Comparison of ENCODE assay signal across 1 cellular context in genomic region chr16:57570301-57571070, GRCh38.
TF ChIP-seq lines count a peak whose summit lies in the region.

No MANE protein-coding gene starts in this region.

TF ChIP-seq in HepG2, 621 proteins besides CTCF, POLR2A, EP300 and RAD21:
- TF ChIP-seq ZBTB43 (CRISPR knock-in tag; conservative IDR thresholded peaks at IDR 0.05) (no peak), ZNF263 (CRISPR knock-in tag; IDR thresholded peaks at IDR 0.05) (no peak), KDM4B (CRISPR knock-in tag; IDR thresholded peaks at IDR 0.05) (no peak), JUND (CRISPR knock-in tag; IDR thresholded peaks at IDR 0.05) (no peak), ZNF850 (CRISPR knock-in tag; conservative IDR thresholded peaks at IDR 0.05) (no peak), ZBTB38 (CRISPR knock-in tag; IDR thresholded peaks at IDR 0.05) (no peak), ZBTB2 (CRISPR knock-in tag; IDR thresholded peaks at IDR 0.05; ENCODE audit: low read depth) (no peak), ZNF333 (CRISPR knock-in tag; IDR thresholded peaks at IDR 0.05; ENCODE audit: borderline replicate concordance) (0 out of 2 replicates have a peak, but pooled peaks have one; percentile 39)
TF ChIP-seq in HepG2: peak in this region for 1.
